1 cellular context compared by ENCODE assay signal in genomic region chr7:605661-606450, GRCh38.
TF ChIP-seq lines count a peak whose summit lies in the region.

No MANE protein-coding gene starts in this region.

TF ChIP-seq in HepG2, 621 proteins besides CTCF, POLR2A, EP300 and RAD21 (continued from another document):
- TF ChIP-seq ZNF619 (CRISPR knock-in tag; IDR thresholded peaks at IDR 0.05) (no peak), ZBTB33 (CRISPR knock-in tag; IDR thresholded peaks at IDR 0.05) (peak; percentile 72), CEBPG (CRISPR knock-in tag; IDR thresholded peaks at IDR 0.05) (peak; percentile 79), CREB1 (IDR thresholded peaks at IDR 0.05) (no peak), CREB1 (CRISPR knock-in tag; IDR thresholded peaks at IDR 0.05) (no peak), SOX13 (IDR thresholded peaks at IDR 0.05) (no peak), SOX13 (CRISPR knock-in tag; conservative IDR thresholded peaks at IDR 0.05 in 1 of 2, IDR thresholded peaks at IDR 0.05 in 1 of 2) (peak in 1 of 2 experiments; percentile 52; a peak in 2 of 4 replicates), ZNF343 (CRISPR knock-in tag; IDR thresholded peaks at IDR 0.05) (no peak), HNF4A (CRISPR knock-in tag; IDR thresholded peaks at IDR 0.05) (0 out of 2 replicates have a peak, but pooled peaks have one; percentile 16), DNMT1 (CRISPR knock-in tag; IDR thresholded peaks at IDR 0.05) (no peak), ZNF740 (CRISPR knock-in tag; IDR thresholded peaks at IDR 0.05) (no peak), CEBPB (IDR thresholded peaks at IDR 0.05; ENCODE audit: borderline replicate concordance, low read depth, low read length) (peak; percentile 83)
TF ChIP-seq in HepG2: peak in this region for 8.
